15 cellular contexts compared by ENCODE assay signal in the genomic region with DNA sequence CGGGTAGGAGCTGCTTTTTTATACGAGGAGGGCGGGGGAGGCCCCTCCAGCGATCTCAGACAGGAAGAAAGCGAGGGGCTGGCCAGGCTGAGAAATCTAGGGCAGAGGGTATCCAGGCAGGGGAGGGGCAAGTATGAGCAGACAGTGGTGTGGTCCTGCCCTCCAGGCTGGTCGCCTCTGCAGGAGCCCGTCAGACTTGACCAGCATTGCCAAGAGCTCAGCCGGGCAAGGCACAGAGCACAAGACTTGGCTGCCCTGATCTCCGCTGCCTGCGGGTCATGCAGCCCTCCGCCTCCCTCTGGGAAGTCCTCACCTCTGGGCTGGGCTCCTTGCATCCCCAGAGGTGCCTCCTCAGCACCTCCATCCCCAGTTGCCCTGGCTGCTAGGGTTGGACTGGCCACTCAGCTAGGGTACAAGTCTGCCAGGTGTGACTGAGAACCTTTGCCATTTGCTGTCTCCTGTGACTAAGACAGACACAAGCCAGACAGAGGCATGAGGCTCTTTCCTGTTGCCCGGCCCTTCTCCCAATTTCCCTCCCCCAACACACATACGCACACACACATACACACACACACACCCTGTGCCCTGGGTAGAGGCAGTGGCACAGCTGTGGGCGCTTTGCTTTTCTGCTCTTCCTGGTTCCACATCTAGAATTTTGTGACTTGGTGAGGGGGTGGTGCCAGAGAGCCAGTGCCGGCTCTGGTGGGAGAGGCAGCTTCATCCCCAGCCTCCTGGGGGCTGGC. TPM values are rescaled to one million over a fixed set of nuclear protein-coding genes. Genes with fewer than 3 reads are reported as not detected.
DNase-seq lines count a peak whose midpoint lies in the region; ATAC-seq and TF ChIP-seq lines count a peak whose summit lies in the region.
"Had no signal": no experiment of that assay in that cellular context is flagged by ENCODE, and none has a peak within 500 bp of the region (broad histone marks: within the 10 kb centered on the region; RNA-seq: fewer than 3 reads in every experiment).

No MANE protein-coding gene starts in this region.

- H3K27ac ChIP-seq in skin epidermis, result peak overlapping the region in 16 of 21 experiments; percentile 28 to 95 (median 72)
- no peak overlapping the region for H3K27ac ChIP-seq in thyroid gland

- no peaks in the 10 kb centered on the region for H3K9me3 ChIP-seq in thyroid gland
- H3K9me3 ChIP-seq: uterus had no signal

- peaks cover 0 to 1% (median 0%) of the 10 kb centered on the region in 3 donors for H3K27me3 Mint-ChIP-seq in CD14-positive monocyte (ENCODE audit: low read depth in 3 of 3)
- no peaks in the 10 kb centered on the region for H3K27me3 Mint-ChIP-seq in T-helper 2 cell treated with Interferon-gamma antibody and Interleukin-4, amounts not matched to agents 5 μg/mL and 100 μg/mL, for 36 hours (ENCODE audit: low read depth)

- peaks cover 68 to 84% of the 10 kb centered on the region in 2 donors for H3K36me3 Mint-ChIP-seq in CD14-positive monocyte
- peaks cover 34% of the 10 kb centered on the region for H3K36me3 Mint-ChIP-seq in T-helper 2 cell treated with Interferon-gamma antibody and Interleukin-4, amounts not matched to agents 5 μg/mL and 100 μg/mL, for 36 hours (ENCODE audit: low read depth)

- H3K4me3 ChIP-seq in skin epidermis (no peak overlapping the region), thyroid gland (replicated peaks in 1 of 3) (no peak overlapping the region)
- H3K4me3 ChIP-seq: uterus had no signal

- H3K9me3 Mint-ChIP-seq in CD14-positive monocyte, result peaks cover 0 to 3% (median 0%) of the 10 kb centered on the region in 7 donors
- H3K9me3 Mint-ChIP-seq in T-helper 2 cell treated with Interferon-gamma antibody and Interleukin-4, amounts not matched to agents 5 μg/mL and 100 μg/mL, for 36 hours, result no peaks in the 10 kb centered on the region

- no peak for TF ChIP-seq POLR2A in thyroid gland (IDR thresholded peaks at IDR 0.05)

- H3K4me1 ChIP-seq in thyroid gland, result peaks cover 0 to 32% of the 10 kb centered on the region in 2 donors

- peaks cover 32 to 43% of the 10 kb centered on the region in 2 donors for H3K36me3 ChIP-seq in thyroid gland
- H3K36me3 ChIP-seq: uterus had no signal

- H3K27ac Mint-ChIP-seq in CD14-positive monocyte, result peak overlapping the region in 5 of 7 donors; percentile 46 to 85 (median 78)
- peak overlapping the region; percentile 94 for H3K27ac Mint-ChIP-seq in T-helper 2 cell treated with Interferon-gamma antibody and Interleukin-4, amounts not matched to agents 5 μg/mL and 100 μg/mL, for 36 hours

- DNase-seq in CD14-positive monocyte (ENCODE audit: low spot score) (peak; percentile 52), NCI-H1105 treated with DMSO at 0.1 percent for 48 hours (lab: John Stamatoyannopoulos, UW) (no peak), GM13976 (ENCODE audit: low spot score) (no peak), epidermal melanocyte (ENCODE audit: insufficient read length, low spot score) (no peak), thyroid gland (no peak)
- no peak for DNase-seq in T-helper 2 cell treated with Interferon-gamma antibody and Interleukin-4, amounts not matched to agents 5 μg/mL and 100 μg/mL, for 36 hours (ENCODE audit: low spot score)
- DNase-seq: activated naive CD4-positive, alpha-beta T cell treated with Interleukin-2 at 50 U/mL for 16 hours; HCEC 1CT; hippocampal formation; NCI-H2081 treated with DMSO at 0.1 percent for 48 hours; NCI-H69; uterus had no signal

- TF ChIP-seq CTCF in CD14-positive monocyte (IDR thresholded peaks at IDR 0.05) (no peak), GM13976 (IDR thresholded peaks at IDR 0.05; ENCODE audit: borderline replicate concordance, control extremely low read depth, extremely low read depth, insufficient read depth, missing control alignments) (no peak), thyroid gland (IDR thresholded peaks at IDR 0.05) (no peak)

- peaks cover 83% of the 10 kb centered on the region for H3K4me1 Mint-ChIP-seq in CD14-positive monocyte
- H3K4me1 Mint-ChIP-seq in T-helper 2 cell treated with Interferon-gamma antibody and Interleukin-4, amounts not matched to agents 5 μg/mL and 100 μg/mL, for 36 hours (ENCODE audit: low read depth), result peaks cover 52% of the 10 kb centered on the region

- peak; percentile 31 for ATAC-seq in esophagus mucosa
- ATAC-seq: SK-N-SH treated with all-trans-retinoic acid at 6 μM for 48 hours had no signal

- in situ Hi-C loops in GM13976 (cut with MboI; ENCODE audit: low sequenced_read_pairs, unreplicated experiment), result no loop called here

- intact Hi-C loops in CD14-positive monocyte (cut with micrococcal nuclease) (loop anchor here in 1 of 2 donors (10.0 kb wide), 1 partner anchor 157 kb away; the partner anchor contains the start of gene ZCCHC24), thyroid gland (cut with DNase I) (no loop called here)

- no peak overlapping the region for H3K4me3 Mint-ChIP-seq in CD14-positive monocyte
- H3K4me3 Mint-ChIP-seq in T-helper 2 cell treated with Interferon-gamma antibody and Interleukin-4, amounts not matched to agents 5 μg/mL and 100 μg/mL, for 36 hours, result peak overlapping the region; percentile 2

- WGBS in thyroid gland, 2 donors, result 87% methylated on average over 12 to 15 of the region's 15 CpGs

- no peaks in the 10 kb centered on the region for H3K27me3 ChIP-seq in thyroid gland
- H3K27me3 ChIP-seq: uterus had no signal

RNA-seq across cellular contexts. Expression of gene PPIF, which starts 59.1 kb away (rescaled TPM):
- polyA plus RNA-seq in CD14-positive monocyte, result 10 to 100 TPM; 36.6 to 52.3 TPM
- 77.8 TPM for total RNA-seq in esophagus mucosa
- 10 to 100 TPM; 31.4 to 70.1 (median 52.3) TPM for total RNA-seq in thyroid gland

Comparison
In these comparisons a context has a peak if more than half of its experiments do, and no peak if none do; other contexts are left out.
1. H3K27ac ChIP-seq: peak in skin epidermis (16 of 21); none in thyroid gland (0 of 3).